Comparison of ENCODE assay signal across 24 cellular contexts in genomic region chr11:78763664-78764063, GRCh38.
"Had no signal": no experiment of that assay in that cellular context is flagged by ENCODE, and none has a peak within 500 bp of the region (broad histone marks: within the 10 kb centered on the region; RNA-seq: fewer than 3 reads in every experiment).

No MANE protein-coding gene starts in this region.

- H3K4me3 Mint-ChIP-seq: dendritic cell treated with granulocyte-macrophage colony-stimulating factor and Interleukin-4, amounts not matched to agents 40 ng/mL and 50 ng/mL, for 4 days; endodermal cell; naive thymus-derived CD8-positive, alpha-beta T cell; nephron progenitor cell; stimulated activated memory B cell treated with anti-CD40 and anti-IgM and Interleukin-4, amounts not matched to agents 10 μg/mL and 1 μg/mL and 100 μg/mL, for 72 hours; stimulated activated naive CD8-positive, alpha-beta T cell treated with anti-CD3 and anti-CD28 coated beads, Interleukin-15, Interleukin-2, amounts not matched to agents 100 ng/mL and 50 ng/mL, for 24 hours had no signal

- H3K36me3 ChIP-seq: colonic mucosa, gastrocnemius medialis, prostate gland, right atrium auricular region, thoracic aorta, transverse colon, vagina had no signal

- H3K36me3 Mint-ChIP-seq: naive thymus-derived CD8-positive, alpha-beta T cell; stimulated activated memory B cell treated with anti-CD40 and anti-IgM and Interleukin-4, amounts not matched to agents 10 μg/mL and 1 μg/mL and 100 μg/mL, for 72 hours had no signal

- H3K27ac Mint-ChIP-seq: dendritic cell treated with granulocyte-macrophage colony-stimulating factor and Interleukin-4, amounts not matched to agents 40 ng/mL and 50 ng/mL, for 4 days; endodermal cell; naive thymus-derived CD8-positive, alpha-beta T cell; stimulated activated memory B cell treated with anti-CD40 and anti-IgM and Interleukin-4, amounts not matched to agents 10 μg/mL and 1 μg/mL and 100 μg/mL, for 72 hours; stimulated activated naive CD8-positive, alpha-beta T cell treated with anti-CD3 and anti-CD28 coated beads, Interleukin-15, Interleukin-2, amounts not matched to agents 100 ng/mL and 50 ng/mL, for 24 hours had no signal

- H3K27me3 Mint-ChIP-seq: stimulated activated memory B cell treated with anti-CD40 and anti-IgM and Interleukin-4, amounts not matched to agents 10 μg/mL and 1 μg/mL and 100 μg/mL, for 72 hours had no signal

- H3K4me1 ChIP-seq: colonic mucosa, gastrocnemius medialis, prostate gland, transverse colon, vagina had no signal

- H3K4me3 ChIP-seq: colonic mucosa, gastrocnemius medialis, prostate gland, right atrium auricular region, thoracic aorta, transverse colon, vagina had no signal

- H3K4me1 Mint-ChIP-seq: naive thymus-derived CD8-positive, alpha-beta T cell; nephron progenitor cell; stimulated activated memory B cell treated with anti-CD40 and anti-IgM and Interleukin-4, amounts not matched to agents 10 μg/mL and 1 μg/mL and 100 μg/mL, for 72 hours had no signal

- ATAC-seq: esophagus mucosa; gastrocnemius medialis; left lobe of liver; naive thymus-derived CD8-positive, alpha-beta T cell; sciatic nerve; stimulated activated memory B cell treated with anti-CD40 and anti-IgM and Interleukin-4, amounts not matched to agents 10 μg/mL and 1 μg/mL and 100 μg/mL, for 72 hours had no signal

- DNase-seq: colonic mucosa; effector CD8-positive, alpha-beta T cell; endodermal cell; foreskin fibroblast; gastrocnemius medialis; head of caudate nucleus; kidney; naive thymus-derived CD8-positive, alpha-beta T cell; nephron progenitor cell; nucleus accumbens; stimulated activated CD4-positive, alpha-beta T cell treated with anti-CD3 and anti-CD28 coated beads, Interleukin-2, amount 100 ng/mL, for 24 hours; stimulated activated CD4-positive, alpha-beta T cell treated with anti-CD3 and anti-CD28 coated beads, Interleukin-4, amount 100 ng/mL, for 4 hours; transverse colon had no signal

- H3K27ac ChIP-seq: colonic mucosa, epithelial cell of prostate, gastrocnemius medialis, prostate gland, right atrium auricular region, thoracic aorta, transverse colon, vagina had no signal

- H3K9me3 ChIP-seq: colonic mucosa, gastrocnemius medialis, prostate gland, right atrium auricular region, thoracic aorta, transverse colon, vagina had no signal

- H3K9me3 Mint-ChIP-seq: dendritic cell treated with granulocyte-macrophage colony-stimulating factor and Interleukin-4, amounts not matched to agents 40 ng/mL and 50 ng/mL, for 4 days; endodermal cell; naive thymus-derived CD8-positive, alpha-beta T cell; nephron progenitor cell; stimulated activated memory B cell treated with anti-CD40 and anti-IgM and Interleukin-4, amounts not matched to agents 10 μg/mL and 1 μg/mL and 100 μg/mL, for 72 hours; stimulated activated naive CD8-positive, alpha-beta T cell treated with anti-CD3 and anti-CD28 coated beads, Interleukin-15, Interleukin-2, amounts not matched to agents 100 ng/mL and 50 ng/mL, for 24 hours had no signal

- H3K27me3 ChIP-seq: colonic mucosa, gastrocnemius medialis, right atrium auricular region, transverse colon, vagina had no signal
